1 cellular context compared by ENCODE assay signal in genomic region chr4:54165438-54165837, GRCh38.
TF ChIP-seq lines count a peak whose summit lies in the region.

No MANE protein-coding gene starts in this region.

TF ChIP-seq in A549, 52 proteins besides CTCF, POLR2A, EP300 and RAD21 (continued from another document):
- TF ChIP-seq E2F6 (IDR thresholded peaks at IDR 0.05; ENCODE audit: borderline replicate concordance, low read depth) (no peak), RARB (CRISPR knock-in tag; IDR thresholded peaks at IDR 0.05) (no peak), RCOR1 (IDR thresholded peaks at IDR 0.05; ENCODE audit: low read depth, low read length) (no peak), KDM5A (IDR thresholded peaks at IDR 0.05) (no peak)
